In the genomic region with DNA sequence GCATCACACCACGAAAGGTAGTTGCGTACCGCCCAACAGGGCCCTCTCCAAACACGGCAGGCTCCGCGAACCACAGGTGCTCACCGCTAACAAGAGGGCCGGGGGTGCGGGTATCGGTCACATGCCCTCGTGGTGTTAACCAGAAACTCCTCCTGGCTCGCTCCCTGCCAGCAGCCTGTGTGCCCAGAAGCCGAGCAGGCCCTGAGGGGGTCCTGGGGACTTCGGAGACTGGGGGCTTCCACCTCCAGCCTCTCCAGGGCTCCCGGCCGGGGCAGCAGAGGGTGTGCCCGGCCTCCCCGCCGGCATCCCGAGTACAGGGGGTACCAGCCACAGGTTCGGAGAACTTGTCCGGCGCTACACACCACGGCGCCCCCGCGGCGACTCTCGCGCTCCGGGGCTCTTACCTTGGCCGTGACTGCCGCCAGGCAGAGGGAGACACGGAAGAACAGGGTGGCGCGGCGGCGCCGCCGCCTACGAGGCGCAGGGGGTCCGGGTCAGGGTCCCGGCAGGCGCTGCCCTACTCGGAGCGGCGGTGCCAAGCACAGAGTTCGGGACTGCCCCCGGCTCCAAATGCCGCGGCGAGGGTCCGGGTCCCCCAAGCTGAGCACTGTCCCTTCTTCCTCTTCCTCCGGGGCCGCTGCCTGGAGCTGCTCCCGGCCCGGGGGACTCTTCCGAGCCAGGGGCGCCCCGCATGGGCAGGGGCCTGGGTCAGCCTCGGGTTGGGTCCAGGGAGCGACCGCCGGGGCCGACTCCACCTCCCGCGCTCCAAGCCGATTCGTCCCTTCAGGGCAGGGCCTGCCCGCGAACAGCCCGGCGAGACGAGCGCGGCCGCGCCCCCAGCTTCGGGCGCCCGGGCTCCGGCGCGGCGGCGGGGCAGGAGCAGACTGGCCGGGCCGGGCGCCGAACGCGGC, we compare ENCODE assay signal across 8 cellular contexts. TPM values are rescaled to one million over a fixed set of nuclear protein-coding genes. Genes with fewer than 3 reads are reported as not detected.
A peak's percentile ranks its signal among the peaks of the same experiment; 100 is the strongest.
DNase-seq lines count a peak whose midpoint lies in the region; ATAC-seq and TF ChIP-seq lines count a peak whose summit lies in the region.

A gene (minus strand): TSS at position 886 of the 911 bp plus-strand sequence.

- DNase-seq in activated naive CD4-positive, alpha-beta T cell treated with anti-CD3 and anti-CD28 coated beads for 36 hours = peak; percentile 19
- DNase-seq in activated naive CD4-positive, alpha-beta T cell (lab: John Stamatoyannopoulos, UW) = no peak
- peak; percentile 55 for DNase-seq in activated CD8-positive, alpha-beta memory T cell treated with anti-CD3 and anti-CD28 coated beads, Interleukin-2, amount 50 U/mL, for 48 hours
- peak; percentile 42 for DNase-seq in glomerular visceral epithelial cell (ENCODE audit: extremely low spot score)
- DNase-seq in Ammon's horn (ENCODE audit: low spot score) = no peak
- DNase-seq in iPS-NIHi7 (ENCODE audit: extremely low spot score) = no peak

- H3K36me3 ChIP-seq in neutrophil = no peaks in the 10 kb centered on the region

- TF ChIP-seq CTCF in neutrophil (IDR thresholded peaks at IDR 0.05) = no peak

- intact Hi-C loops in activated naive CD4-positive, alpha-beta T cell treated with anti-CD3 and anti-CD28 coated beads for 36 hours (cut with micrococcal nuclease) = loop anchor here (5.0 to 10.0 kb wide), 3 partner anchors 403 to 1235 kb away; no protein-coding TSS in a partner anchor

- H3K36me3 Mint-ChIP-seq in activated naive CD4-positive, alpha-beta T cell treated with anti-CD3 and anti-CD28 coated beads for 36 hours (ENCODE audit: low read depth) = peaks cover 2% of the 10 kb centered on the region

- CTCF ChIA-PET in activated naive CD4-positive, alpha-beta T cell treated with anti-CD3 and anti-CD28 coated beads for 36 hours (lab: Charles Lee) = no interaction called here

- H3K27ac Mint-ChIP-seq in activated naive CD4-positive, alpha-beta T cell treated with anti-CD3 and anti-CD28 coated beads for 36 hours = no peak within 1 kb of the TSS

- H3K4me1 Mint-ChIP-seq in activated naive CD4-positive, alpha-beta T cell treated with anti-CD3 and anti-CD28 coated beads for 36 hours (ENCODE audit: low read depth) = peaks cover 19% of the 10 kb centered on the region

- no peak within 1 kb of the TSS for H3K27ac ChIP-seq in neutrophil

- H3K27me3 ChIP-seq in neutrophil = peaks cover 85% of the 10 kb centered on the region

- H3K4me3 Mint-ChIP-seq in activated naive CD4-positive, alpha-beta T cell treated with anti-CD3 and anti-CD28 coated beads for 36 hours = peak within 1 kb of the TSS; percentile 68

- no peaks in the 10 kb centered on the region for H3K9me3 Mint-ChIP-seq in activated naive CD4-positive, alpha-beta T cell treated with anti-CD3 and anti-CD28 coated beads for 36 hours

- ATAC-seq in HG03439 (IDR thresholded peaks at IDR 0.05; ENCODE audit: unreplicated experiment) = peak; percentile 18

- peaks cover 69% of the 10 kb centered on the region for H3K27me3 Mint-ChIP-seq in activated naive CD4-positive, alpha-beta T cell treated with anti-CD3 and anti-CD28 coated beads for 36 hours (ENCODE audit: low read depth)

- no peaks in the 10 kb centered on the region for H3K9me3 ChIP-seq in neutrophil

- peaks cover 9 to 26% of the 10 kb centered on the region in 2 experiments for H3K4me1 ChIP-seq in neutrophil (ENCODE audit: control insufficient read depth in 1 of 2, insufficient read depth in 1 of 2, low read depth in 1 of 2, low read length in 1 of 2)

- H3K4me3 ChIP-seq in neutrophil (ENCODE audit: low read depth in 1 of 2, low read length in 1 of 2) = peak within 1 kb of the TSS; percentile 27 to 45

RNA-seq across cellular contexts. Expression of the gene that starts here (rescaled TPM):
- total RNA-seq in activated naive CD4-positive, alpha-beta T cell treated with anti-CD3 and anti-CD28 coated beads for 36 hours = 1 to 10 TPM in 1 of 2 experiments, under 1 TPM in 1; 0.69 to 1.1 TPM

Comparison
In these comparisons a context has a peak if more than half of its experiments do, and no peak if none do; other contexts are left out.
1. DNase-seq: peak in activated naive CD4-positive, alpha-beta T cell treated with anti-CD3 and anti-CD28 coated beads for 36 hours (single experiment), activated CD8-positive, alpha-beta memory T cell treated with anti-CD3 and anti-CD28 coated beads, Interleukin-2, amount 50 U/mL, for 48 hours (single experiment) and glomerular visceral epithelial cell (single experiment); none in activated naive CD4-positive, alpha-beta T cell (0 of 4), Ammon's horn (single experiment) and iPS-NIHi7 (single experiment).